ENCODE assay signal across 11 cellular contexts in genomic region chr12:92995258-92995905, GRCh38.
DNase-seq lines count a peak whose midpoint lies in the region; ATAC-seq, FAIRE-seq and TF ChIP-seq lines count a peak whose summit lies in the region.
"Had no signal": no experiment of that assay in that cellular context is flagged by ENCODE, and none has a peak within 500 bp of the region (broad histone marks: within the 10 kb centered on the region; RNA-seq: fewer than 3 reads in every experiment).

No MANE protein-coding gene starts in this region.

- DNase-seq in GM06990 (ENCODE audit: extremely low read depth, insufficient read length), result peak; percentile 78
- DNase-seq in IMR-90, result no peak
- DNase-seq in activated naive CD4-positive, alpha-beta T cell treated with Interleukin-2 at 50 U/mL for 16 hours, result no peak
- no peak for DNase-seq in HTR-8/SVneo (ENCODE audit: insufficient read length, low spot score)
- DNase-seq in T-helper 1 cell, result no peak
- DNase-seq in activated CD4-positive, alpha-beta T cell treated with anti-CD3 and anti-CD28 coated beads, Interleukin-2, amount 10 ng/mL, durations not matched to agents 7 days and 5 days, result no peak
- DNase-seq: esophagus squamous epithelium, GF-D8, NCI-H2081 had no signal

- no peak overlapping the region for H3K4me3 Mint-ChIP-seq in activated CD4-positive, alpha-beta T cell treated with anti-CD3 and anti-CD28 coated beads, Interleukin-2, amount 10 ng/mL, durations not matched to agents 7 days and 5 days

- H3K27me3 Mint-ChIP-seq in activated CD4-positive, alpha-beta T cell treated with anti-CD3 and anti-CD28 coated beads, Interleukin-2, amount 10 ng/mL, durations not matched to agents 7 days and 5 days, result no peaks in the 10 kb centered on the region

- no peak overlapping the region for H3K14ac ChIP-seq in IMR-90 (replicated peaks; ENCODE audit: low read depth, low read length)

- in situ Hi-C loops in IMR-90 (cut with MboI; ENCODE audit: low sequenced_read_pairs), result loop anchor here (25.0 kb wide), 1 partner anchor 1117 kb away; no protein-coding TSS in a partner anchor

- no peak for FAIRE-seq in HTR-8/SVneo (lab: Jason Lieb, UNC)

- POLR2A ChIA-PET in IMR-90 (lab: Charles Lee; ENCODE audit: unreplicated experiment), result no interaction called here
- POLR2A ChIA-PET in activated CD4-positive, alpha-beta T cell treated with anti-CD3 and anti-CD28 coated beads, Interleukin-2, amount 10 ng/mL, durations not matched to agents 7 days and 5 days (lab: Charles Lee), result no interaction called here

- H3K4me1 ChIP-seq in IMR-90 (ENCODE audit: control insufficient read depth, insufficient read depth, low read length), result no peaks in the 10 kb centered on the region; the same call in 1 of the 2 replicates

- CTCF ChIA-PET in IMR-90 (lab: Yijun Ruan, JAX), result no interaction called here
- CTCF ChIA-PET in activated CD4-positive, alpha-beta T cell treated with anti-CD3 and anti-CD28 coated beads, Interleukin-2, amount 10 ng/mL, durations not matched to agents 7 days and 5 days (lab: Charles Lee), result no interaction called here

- H3K79me1 ChIP-seq in IMR-90 (ENCODE audit: low read depth in 1 of 2, low read length in 2 of 2), result no peaks in the 10 kb centered on the region; a peak in 1 of 4 replicates

- no peak overlapping the region; the same call in 1 of the 2 replicates for H2AK5ac ChIP-seq in IMR-90 (ENCODE audit: low read depth, low read length)

- no peak for TF ChIP-seq RAD21 in IMR-90 (IDR thresholded peaks at IDR 0.05; ENCODE audit: low read length)

- intact Hi-C loops in IMR-90 (cut with micrococcal nuclease), result no loop called here

- no peaks in the 10 kb centered on the region for H3K9me3 Mint-ChIP-seq in activated CD4-positive, alpha-beta T cell treated with anti-CD3 and anti-CD28 coated beads, Interleukin-2, amount 10 ng/mL, durations not matched to agents 7 days and 5 days

- H2AFZ ChIP-seq in IMR-90 (replicated peaks; ENCODE audit: low read length, poor library complexity), result no peak overlapping the region

- H4K5ac ChIP-seq in IMR-90 (ENCODE audit: low read depth, low read length), result no peak overlapping the region

- H3K4me2 ChIP-seq in IMR-90 (ENCODE audit: low read depth, low read length), result no peak overlapping the region

- H3K9ac ChIP-seq in IMR-90 (ENCODE audit: low read depth, low read length), result no peak overlapping the region

- H4K8ac ChIP-seq in IMR-90 (ENCODE audit: low read depth in 2 of 2, low read length in 2 of 2), result no peak overlapping the region

- ATAC-seq in GM19395 (IDR thresholded peaks at IDR 0.05; ENCODE audit: unreplicated experiment), result peak; percentile 83
- peak; percentile 74 for ATAC-seq in HG02870 (IDR thresholded peaks at IDR 0.05; ENCODE audit: unreplicated experiment)
- no peak for ATAC-seq in IMR-90 (ENCODE audit: low read depth)

- WGBS in IMR-90 (ENCODE audit: extremely low coverage in 2 of 2, insufficient read length in 1 of 2), 2 experiments, result 93% methylated on average over 2 of the region's 7 CpGs; no CpG with 5 or more reads in 1 of the 2 experiments

- no peak overlapping the region for H3K56ac ChIP-seq in IMR-90 (ENCODE audit: extremely low read depth, insufficient read depth, low read length)

- H3K9me1 ChIP-seq in IMR-90 (ENCODE audit: insufficient read depth, low read length), result peaks cover 3% of the 10 kb centered on the region; the same call in 1 of the 2 replicates

- H3K4ac ChIP-seq in IMR-90 (ENCODE audit: low read depth, low read length), result no peak overlapping the region

- no peak overlapping the region for H2BK5ac ChIP-seq in IMR-90 (ENCODE audit: low read depth, low read length, poor library complexity, severe bottlenecking)

- H2BK15ac ChIP-seq in IMR-90 (ENCODE audit: low read depth, low read length), result no peak overlapping the region

- H4K91ac ChIP-seq in IMR-90 (ENCODE audit: insufficient read depth, low read depth, low read length), result no peak overlapping the region

- no peaks in the 10 kb centered on the region for H3K36me3 Mint-ChIP-seq in activated CD4-positive, alpha-beta T cell treated with anti-CD3 and anti-CD28 coated beads, Interleukin-2, amount 10 ng/mL, durations not matched to agents 7 days and 5 days (ENCODE audit: low read depth)

- no peak overlapping the region for H3K18ac ChIP-seq in IMR-90 (ENCODE audit: low read depth, low read length)

- no peaks in the 10 kb centered on the region for H3K27me3 ChIP-seq in GM06990 (replicated peaks; ENCODE audit: control insufficient read depth, insufficient read depth, low read length)
- no peaks in the 10 kb centered on the region for H3K27me3 ChIP-seq in IMR-90 (ENCODE audit: control insufficient read depth, insufficient read depth, low read length)
- H3K27me3 ChIP-seq: esophagus squamous epithelium had no signal

- H2BK20ac ChIP-seq in IMR-90 (ENCODE audit: low read depth, low read length), result peak overlapping the region; percentile 8; the same call in 1 of the 2 replicates

- H3K4me1 Mint-ChIP-seq in activated CD4-positive, alpha-beta T cell treated with anti-CD3 and anti-CD28 coated beads, Interleukin-2, amount 10 ng/mL, durations not matched to agents 7 days and 5 days, result no peaks in the 10 kb centered on the region

- H3K36me3 ChIP-seq in GM06990 (ENCODE audit: control insufficient read depth, insufficient read depth, low read length), result no peaks in the 10 kb centered on the region
- H3K36me3 ChIP-seq in IMR-90 (ENCODE audit: control insufficient read depth, insufficient read depth, low read length), result no peaks in the 10 kb centered on the region
- H3K36me3 ChIP-seq: esophagus squamous epithelium had no signal

- BruUV-seq in IMR-90 (replicated peaks; lab: Mats Ljungman, UMichigan), result no TSS peak

- H3K4me3 ChIP-seq in GM06990 (replicated peaks; ENCODE audit: low read depth, low read length) (peak overlapping the region; percentile 28), IMR-90 (ENCODE audit: insufficient read depth, low read depth, low read length) (no peak overlapping the region)
- H3K4me3 ChIP-seq: esophagus squamous epithelium had no signal

- TF ChIP-seq POLR2A in IMR-90 (IDR thresholded peaks at IDR 0.05; ENCODE audit: low read depth, low read length), result no peak

- TF ChIP-seq CTCF in GM06990 (IDR thresholded peaks at IDR 0.05; ENCODE audit: insufficient read depth, low read length, poor library complexity, severe bottlenecking) (no peak), IMR-90 (conservative IDR thresholded peaks at IDR 0.05; ENCODE audit: low read depth, low read length) (no peak)

- H2AK9ac ChIP-seq in IMR-90 (replicated peaks; ENCODE audit: low read depth, low read length, poor library complexity), result no peak overlapping the region

- H3K23ac ChIP-seq in IMR-90 (ENCODE audit: low read depth, low read length), result no peak overlapping the region

- H3K27ac Mint-ChIP-seq in activated CD4-positive, alpha-beta T cell treated with anti-CD3 and anti-CD28 coated beads, Interleukin-2, amount 10 ng/mL, durations not matched to agents 7 days and 5 days, result no peak overlapping the region

- dilution Hi-C loops in IMR-90 (cut with HindIII; ENCODE audit: low sequenced_read_pairs, unreplicated experiment), result loop anchor here (25.0 kb wide), 1 partner anchor 392 kb away; the partner anchor contains the start of gene NUDT4

- no peaks in the 10 kb centered on the region for H4K20me1 ChIP-seq in IMR-90 (ENCODE audit: insufficient read depth, low read length)

- peaks cover 2% of the 10 kb centered on the region for H3K9me3 ChIP-seq in IMR-90 (ENCODE audit: control insufficient read depth, insufficient read depth, low read length)
- H3K9me3 ChIP-seq: esophagus squamous epithelium had no signal

- no peak overlapping the region for H2BK120ac ChIP-seq in IMR-90 (ENCODE audit: low read depth, low read length)

- no peak overlapping the region for H3K27ac ChIP-seq in IMR-90 (ENCODE audit: insufficient read depth, low read length)
- H3K27ac ChIP-seq: esophagus squamous epithelium had no signal

TF ChIP-seq in IMR-90, 13 proteins besides CTCF, POLR2A, EP300 and RAD21:
- TF ChIP-seq MXI1 (IDR thresholded peaks at IDR 0.05; ENCODE audit: borderline replicate concordance, low read depth, low read length), result no peak
- TF ChIP-seq CEBPB (IDR thresholded peaks at IDR 0.05; ENCODE audit: low read depth, low read length), result no peak
- no peak for TF ChIP-seq NFE2L2 (IDR thresholded peaks at IDR 0.05; ENCODE audit: low read depth, low read length)
- no peak for TF ChIP-seq RFX5 (IDR thresholded peaks at IDR 0.05; ENCODE audit: low read depth, low read length)
- no peak for TF ChIP-seq BHLHE40 (IDR thresholded peaks at IDR 0.05; ENCODE audit: low read depth, low read length)
- no peak for TF ChIP-seq MAFK (IDR thresholded peaks at IDR 0.05; ENCODE audit: low read depth, low read length)
- TF ChIP-seq MAZ (IDR thresholded peaks at IDR 0.05; ENCODE audit: borderline replicate concordance, low read depth, low read length), result no peak
- TF ChIP-seq CHD1 (IDR thresholded peaks at IDR 0.05; ENCODE audit: low read depth, low read length), result no peak
- TF ChIP-seq USF2 (IDR thresholded peaks at IDR 0.05; ENCODE audit: low read depth, low read length), result no peak
- no peak for TF ChIP-seq FOS (IDR thresholded peaks at IDR 0.05; ENCODE audit: low read depth, low read length)
- no peak for TF ChIP-seq ELK1 (IDR thresholded peaks at IDR 0.05; ENCODE audit: borderline replicate concordance, low read depth, low read length)
- TF ChIP-seq RCOR1 (IDR thresholded peaks at IDR 0.05; ENCODE audit: insufficient replicate concordance, low read length), result no peak
- TF ChIP-seq SMC3 (IDR thresholded peaks at IDR 0.05; ENCODE audit: low read depth, low read length), result no peak
